ENCODE assay signal across 8 cellular contexts in the genomic region with DNA sequence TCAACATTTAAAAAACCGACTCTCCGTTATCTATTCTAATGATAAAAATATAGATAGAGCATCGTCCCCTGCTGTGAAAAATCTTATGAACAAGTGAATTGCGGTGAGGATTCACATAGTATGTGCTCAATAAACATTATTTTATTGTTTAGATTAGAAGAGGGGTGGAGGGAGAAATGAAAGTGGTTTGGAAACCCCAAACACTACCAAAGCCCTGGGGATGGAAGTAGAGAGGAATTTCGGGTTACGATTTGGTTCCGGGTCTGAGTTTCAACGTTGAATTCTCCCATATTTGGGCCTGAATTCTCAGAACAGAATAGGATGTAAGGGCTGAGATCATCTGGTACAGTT.
DNase-seq lines count a peak whose midpoint lies in the region; TF ChIP-seq lines count a peak whose summit lies in the region.

No MANE protein-coding gene starts in this region.

- H3K36me3 ChIP-seq in NT2/D1 (ENCODE audit: insufficient read depth, insufficient read length, low read length) (peaks cover 2% of the 10 kb centered on the region), endocrine pancreas (ENCODE audit: control insufficient read depth, insufficient read depth, low read length) (no peaks in the 10 kb centered on the region), neuron (ENCODE audit: insufficient read depth, low read length) (peaks cover 5% of the 10 kb centered on the region)

- no peak for TF ChIP-seq CTCF in C4-2B (conservative IDR thresholded peaks at IDR 0.05)

- peak overlapping the region; percentile 17 for H2AFZ ChIP-seq in neuron (ENCODE audit: low read depth, low read length)

- H3K9ac ChIP-seq in NT2/D1 (ENCODE audit: insufficient read length, low read depth) (peak overlapping the region; percentile 7), endocrine pancreas (ENCODE audit: control insufficient read depth, insufficient read depth, low read length) (no peak overlapping the region)

- H3K4me3 ChIP-seq in NT2/D1 (ENCODE audit: insufficient read length, low read depth) (peak overlapping the region; percentile 91), endocrine pancreas (ENCODE audit: control insufficient read depth, insufficient read depth, low read length) (peak overlapping the region; percentile 84), neuron (ENCODE audit: low read length) (peak overlapping the region; percentile 88)

- H3K27me3 ChIP-seq in NT2/D1 (ENCODE audit: insufficient read depth, insufficient read length) (no peaks in the 10 kb centered on the region), endocrine pancreas (ENCODE audit: control insufficient read depth, insufficient read depth, low read length) (no peaks in the 10 kb centered on the region), neuron (ENCODE audit: insufficient read depth, low read length) (no peaks in the 10 kb centered on the region)

- no peak for DNase-seq in NT2/D1 (ENCODE audit: low read depth, low spot score)
- no peak for DNase-seq in GOT3 (lab: John Stamatoyannopoulos, UW)
- no peak for DNase-seq in effector CD8-positive, alpha-beta T cell (lab: John Stamatoyannopoulos, UW)
- no peak for DNase-seq in activated CD4-positive, alpha-beta T cell treated with anti-CD3 and anti-CD28 coated beads, Interleukin-2, amount 50 U/mL, for 48 hours
- no peak for DNase-seq in activated CD8-positive, alpha-beta memory T cell treated with anti-CD3 and anti-CD28 coated beads, Interleukin-2, amount 50 U/mL, for 48 hours

- H3K4me1 ChIP-seq in NT2/D1 (ENCODE audit: insufficient read depth, insufficient read length) = no peaks in the 10 kb centered on the region
- peaks cover 6% of the 10 kb centered on the region for H3K4me1 ChIP-seq in endocrine pancreas (ENCODE audit: control insufficient read depth, insufficient read depth, low read length)
- H3K4me1 ChIP-seq in neuron (ENCODE audit: insufficient read depth, low read length) = peaks cover 11% of the 10 kb centered on the region

- no peaks in the 10 kb centered on the region for H3K9me3 ChIP-seq in NT2/D1 (ENCODE audit: insufficient read depth, low read length)
- H3K9me3 ChIP-seq in endocrine pancreas (ENCODE audit: control insufficient read depth, low read length) = no peaks in the 10 kb centered on the region
- no peaks in the 10 kb centered on the region for H3K9me3 ChIP-seq in neuron (ENCODE audit: low read length)

- peak overlapping the region; percentile 80; the same call in 1 of the 2 replicates for H3K27ac ChIP-seq in C4-2B
